Comparison of ENCODE assay signal across 9 cellular contexts in the genomic region with DNA sequence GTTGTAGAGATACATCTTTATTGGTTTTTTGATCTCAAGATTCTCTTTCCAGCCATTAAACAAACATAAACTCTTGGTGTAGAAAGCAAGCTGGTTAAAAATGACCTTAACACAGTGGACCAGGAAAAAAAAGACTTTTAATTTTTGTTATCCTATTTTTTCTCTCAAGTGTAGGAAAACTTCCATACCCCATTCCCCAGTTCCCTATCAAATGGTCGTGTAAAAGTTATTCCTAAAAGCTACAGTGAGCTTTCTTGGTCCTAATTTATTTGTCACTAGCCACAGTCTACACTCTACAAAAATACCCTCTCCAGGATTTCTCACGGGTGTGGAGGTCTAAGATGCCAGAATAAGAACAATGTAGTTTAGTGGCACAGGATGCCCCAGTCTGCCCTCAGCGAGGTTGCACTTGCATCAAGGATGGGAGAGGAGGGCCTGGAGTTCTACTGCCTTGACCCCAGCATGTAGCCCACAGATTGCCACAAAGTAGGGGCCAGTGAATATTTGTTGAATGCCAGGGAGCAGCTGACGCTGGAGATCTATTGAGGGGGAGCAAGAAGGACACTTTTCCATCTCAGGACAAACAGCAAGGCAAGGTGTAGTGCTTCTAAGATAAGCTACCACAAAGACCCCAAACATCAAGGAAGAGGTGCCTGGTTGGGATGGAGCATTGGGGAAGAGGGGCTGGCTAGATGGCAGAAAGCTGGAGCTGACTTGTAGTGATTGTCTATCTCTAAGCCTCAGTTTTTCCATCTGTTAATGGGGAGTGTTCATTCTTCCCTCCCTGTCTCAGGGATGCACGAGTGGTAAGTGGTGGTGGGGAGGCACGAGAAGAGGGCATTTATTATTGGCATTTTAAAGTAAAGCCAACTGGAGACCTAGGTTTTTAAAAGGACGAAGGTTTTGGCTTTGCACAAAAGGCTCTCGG. TPM values are rescaled to one million over a fixed set of nuclear protein-coding genes. Genes with fewer than 3 reads are reported as not detected.
DNase-seq lines count a peak whose midpoint lies in the region; ATAC-seq, FAIRE-seq and TF ChIP-seq lines count a peak whose summit lies in the region.
"Had no signal": no experiment of that assay in that cellular context is flagged by ENCODE, and none has a peak within 500 bp of the region (broad histone marks: within the 10 kb centered on the region; RNA-seq: fewer than 3 reads in every experiment).

No MANE protein-coding gene starts in this region.

- in situ Hi-C loops in mammary epithelial cell (cut with MboI; ENCODE audit: low sequenced_read_pairs in 2 of 2): loop anchor here (10.0 to 25.0 kb wide), 2 partner anchors 75 to 88 kb away; no protein-coding TSS in a partner anchor

- no peaks in the 10 kb centered on the region for H4K20me1 ChIP-seq in mammary epithelial cell (ENCODE audit: insufficient read depth, low read length)
- peaks cover 3% of the 10 kb centered on the region for H4K20me1 ChIP-seq in astrocyte (ENCODE audit: insufficient read depth, low read length)

- intact Hi-C loops in mammary epithelial cell (cut with micrococcal nuclease) (loop anchor here (5.0 kb wide), 2 partner anchors 33 to 48 kb away; no protein-coding TSS in a partner anchor), MCF 10A (cut with micrococcal nuclease) (loop anchor here (5.0 kb wide), 2 partner anchors 48 to 72 kb away; no protein-coding TSS in a partner anchor)

- H3K79me2 ChIP-seq in mammary epithelial cell (ENCODE audit: insufficient read depth, low read length) (no peaks in the 10 kb centered on the region), astrocyte (ENCODE audit: insufficient read depth, low read length) (no peaks in the 10 kb centered on the region)

- H3K27ac Mint-ChIP-seq in MCF 10A (ENCODE audit: low read depth, unreplicated experiment) (no peak overlapping the region), astrocyte (ENCODE audit: unreplicated experiment) (no peak overlapping the region), memory B cell (no peak overlapping the region), type B pancreatic cell (peak overlapping the region; percentile 74)

- H3K27ac ChIP-seq in mammary epithelial cell (ENCODE audit: insufficient read depth, low read depth, low read length) (no peak overlapping the region), astrocyte (ENCODE audit: low read depth, low read length) (no peak overlapping the region)
- H3K27ac ChIP-seq: KMS-11 had no signal

- H3K27me3 ChIP-seq in mammary epithelial cell (ENCODE audit: insufficient read depth, low read length): peaks cover 2% of the 10 kb centered on the region
- peaks cover 19% of the 10 kb centered on the region for H3K27me3 ChIP-seq in astrocyte (ENCODE audit: insufficient read depth, low read length)

- POLR2A ChIA-PET in MCF 10A (lab: Yijun Ruan, JAX): interaction anchor here (1.1 to 5.1 kb wide), 3 partner anchors 9 to 48 kb away, joined by 3 to 47 read pairs (median 21); a partner anchor contains a TSS

- H3K4me3 Mint-ChIP-seq in MCF 10A (ENCODE audit: unreplicated experiment) (no peak overlapping the region), astrocyte (ENCODE audit: unreplicated experiment) (peak overlapping the region; percentile 86), memory B cell (peak overlapping the region; percentile 32), type B pancreatic cell (peak overlapping the region; percentile 91)

- ATAC-seq in memory B cell (ENCODE audit: low read depth) (no peak), HG03025 (IDR thresholded peaks at IDR 0.05; ENCODE audit: low FRiP score, unreplicated experiment) (no peak), HG02938 (IDR thresholded peaks at IDR 0.05; ENCODE audit: unreplicated experiment) (no peak)

- H3K9me3 Mint-ChIP-seq in MCF 10A (ENCODE audit: unreplicated experiment): no peaks in the 10 kb centered on the region
- H3K9me3 Mint-ChIP-seq in astrocyte (ENCODE audit: unreplicated experiment): no peaks in the 10 kb centered on the region
- H3K9me3 Mint-ChIP-seq in memory B cell: no peaks in the 10 kb centered on the region
- no peaks in the 10 kb centered on the region for H3K9me3 Mint-ChIP-seq in type B pancreatic cell

- FAIRE-seq in astrocyte (lab: Jason Lieb, UNC): no peak

- H3K36me3 Mint-ChIP-seq in MCF 10A (ENCODE audit: insufficient read depth, unreplicated experiment) (no peaks in the 10 kb centered on the region), astrocyte (ENCODE audit: low read depth, unreplicated experiment) (no peaks in the 10 kb centered on the region), memory B cell (no peaks in the 10 kb centered on the region), type B pancreatic cell (no peaks in the 10 kb centered on the region)

- peaks cover 14% of the 10 kb centered on the region for H3K27me3 Mint-ChIP-seq in MCF 10A (ENCODE audit: insufficient read depth, unreplicated experiment)
- H3K27me3 Mint-ChIP-seq in astrocyte (ENCODE audit: low read depth, unreplicated experiment): peaks cover 18% of the 10 kb centered on the region
- peaks cover 9% of the 10 kb centered on the region for H3K27me3 Mint-ChIP-seq in memory B cell
- H3K27me3 Mint-ChIP-seq in type B pancreatic cell: peaks cover 26% of the 10 kb centered on the region

- dilution Hi-C loops in mammary epithelial cell (cut with HindIII; ENCODE audit: low sequenced_read_pairs): loop anchor here (5.0 kb wide), 1 partner anchor 77 kb away; no protein-coding TSS in a partner anchor

- H3K36me3 ChIP-seq in mammary epithelial cell (ENCODE audit: insufficient read depth, low read length): no peaks in the 10 kb centered on the region
- H3K36me3 ChIP-seq in astrocyte (ENCODE audit: insufficient read depth, low read length): no peaks in the 10 kb centered on the region

- peak overlapping the region; percentile 99 for H3K4me2 ChIP-seq in mammary epithelial cell (ENCODE audit: insufficient read depth, low read depth, low read length)
- peak overlapping the region; percentile 98 for H3K4me2 ChIP-seq in astrocyte (ENCODE audit: low read length)

- 63% methylated on average over 8 of the region's 8 CpGs for WGBS in mammary epithelial cell (ENCODE audit: low coverage, missing lambda C conversion rate)

- peaks cover 24% of the 10 kb centered on the region for H3K4me1 ChIP-seq in mammary epithelial cell (ENCODE audit: insufficient read depth, low read length)
- H3K4me1 ChIP-seq in astrocyte (ENCODE audit: insufficient read depth, low read length): peaks cover 16% of the 10 kb centered on the region

- H3K4me1 Mint-ChIP-seq in MCF 10A (ENCODE audit: insufficient read depth, unreplicated experiment) (no peaks in the 10 kb centered on the region), astrocyte (ENCODE audit: low read depth, unreplicated experiment) (peaks cover 24% of the 10 kb centered on the region), memory B cell (peaks cover 10% of the 10 kb centered on the region), type B pancreatic cell (ENCODE audit: unreplicated experiment) (peaks cover 35% of the 10 kb centered on the region)

- H3K9ac ChIP-seq in mammary epithelial cell (ENCODE audit: insufficient read depth, low read length): no peak overlapping the region
- no peak overlapping the region for H3K9ac ChIP-seq in astrocyte (ENCODE audit: low read length)
- H3K9ac ChIP-seq: KMS-11 had no signal

- H3K9me3 ChIP-seq in mammary epithelial cell (replicated peaks; ENCODE audit: insufficient read depth, low read length) (no peaks in the 10 kb centered on the region), astrocyte (ENCODE audit: insufficient read depth, low read depth, low read length) (no peaks in the 10 kb centered on the region)

- H2AFZ ChIP-seq in mammary epithelial cell (ENCODE audit: low read depth, low read length): no peak overlapping the region
- H2AFZ ChIP-seq in astrocyte (ENCODE audit: low read depth, low read length): no peak overlapping the region

- TF ChIP-seq CTCF in mammary epithelial cell (conservative IDR thresholded peaks at IDR 0.05 in 1 of 2, IDR thresholded peaks at IDR 0.05 in 1 of 2; ENCODE audit: extremely low read depth in 1 of 2, insufficient read depth in 1 of 2, low read depth in 1 of 2, low read length in 2 of 2) (no peak), MCF 10A (IDR thresholded peaks at IDR 0.05; ENCODE audit: unreplicated experiment) (no peak), astrocyte (IDR thresholded peaks at IDR 0.05; ENCODE audit: insufficient read depth, low read depth, low read length) (no peak), type B pancreatic cell (conservative IDR thresholded peaks at IDR 0.05) (no peak)

- BruUV-seq in mammary epithelial cell (replicated peaks; lab: Mats Ljungman, UMichigan) (no TSS peak), MCF 10A (replicated peaks; lab: Mats Ljungman, UMichigan) (no TSS peak)

- H3K4me3 ChIP-seq in mammary epithelial cell (replicated peaks in 1 of 3; ENCODE audit: insufficient read depth in 1 of 3, low read depth in 2 of 3, low read length in 3 of 3) (no peak overlapping the region), astrocyte (ENCODE audit: insufficient read depth, low read depth, low read length) (no peak overlapping the region)

- DNase-seq in mammary epithelial cell: no peak
- DNase-seq in MCF 10A (ENCODE audit: unreplicated experiment): no peak
- DNase-seq in astrocyte (ENCODE audit: low read depth): no peak
- no peak for DNase-seq in memory B cell (ENCODE audit: low spot score in 2 of 2)
- no peak for DNase-seq in type B pancreatic cell (ENCODE audit: extremely low spot score, unreplicated experiment)
- no peak for DNase-seq in Ammon's horn (ENCODE audit: low spot score)

- CTCF ChIA-PET in mammary epithelial cell (lab: Charles Lee; ENCODE audit: low non-redundant PET): no interaction called here
- CTCF ChIA-PET in MCF 10A (lab: Yijun Ruan, JAX): interaction anchor here (0.6 to 4.6 kb wide), 4 partner anchors 19 to 132 kb away, joined by 3 to 48 read pairs (median 5); no protein-coding TSS in a partner anchor

RNA-seq across cellular contexts. Expression of a gene that starts 1.8 kb away (rescaled TPM):
- total RNA-seq in mammary epithelial cell (1 to 10 TPM; 3.1 to 4.5 TPM), MCF 10A (2022) (0.63 and 1.1 TPM in 2 replicates), astrocyte (3.3 and 3.8 TPM in 2 replicates), type B pancreatic cell (ENCODE audit: low replicate concordance) (19.5 and 36.5 TPM in 2 replicates)
- 2.3 TPM for polyA plus RNA-seq in mammary epithelial cell
- polyA minus RNA-seq in mammary epithelial cell: 1.6 TPM

RNA-seq across cellular contexts. Expression of a gene that starts 16.6 kb away (rescaled TPM):
- total RNA-seq in mammary epithelial cell (10 to 100 TPM; 21.3 to 24.6 TPM), MCF 10A (2022) (27.4 and 30.6 TPM in 2 replicates), astrocyte (19.2 and 21.9 TPM in 2 replicates), type B pancreatic cell (ENCODE audit: low replicate concordance) (23.9 and 29.6 TPM in 2 replicates)
- 15.4 TPM for polyA plus RNA-seq in mammary epithelial cell
- 16.6 TPM for polyA minus RNA-seq in mammary epithelial cell

RNA-seq across cellular contexts. Expression of a gene that starts 55.1 kb away (rescaled TPM):
- total RNA-seq in mammary epithelial cell (10 to 100 TPM; 14.3 to 54.0 TPM), MCF 10A (2022) (49.1 and 52.9 TPM in 2 replicates), astrocyte (2.9 and 3.3 TPM in 2 replicates), type B pancreatic cell (ENCODE audit: low replicate concordance) (6.1 and 7.3 TPM in 2 replicates)
- 49.3 TPM for polyA plus RNA-seq in mammary epithelial cell
- polyA minus RNA-seq in mammary epithelial cell: 67.4 TPM
